ENCODE assay signal across 8 cellular contexts in genomic region chr14:75831455-75831854, GRCh38.
DNase-seq lines count a peak whose midpoint lies in the region; ATAC-seq and TF ChIP-seq lines count a peak whose summit lies in the region.

No MANE protein-coding gene starts in this region.

- CTCF ChIA-PET in activated CD8-positive, alpha-beta T cell treated with anti-CD3 and anti-CD28 coated beads for 36 hours (lab: Charles Lee): interaction anchor here (0.8 to 1.7 kb wide), 2 partner anchors 122 to 126 kb away, joined by 3 read pairs; no protein-coding TSS in a partner anchor

- H3K4me3 ChIP-seq in NB4 (ENCODE audit: low read depth, low read length) (no peak overlapping the region), fibroblast of the aortic adventitia (ENCODE audit: low read depth, low read length) (no peak overlapping the region)

- intact Hi-C loops in activated CD8-positive, alpha-beta T cell treated with anti-CD3 and anti-CD28 coated beads for 36 hours (cut with micrococcal nuclease): no loop called here

- H3K4me3 Mint-ChIP-seq in activated CD8-positive, alpha-beta T cell treated with anti-CD3 and anti-CD28 coated beads for 36 hours: no peak overlapping the region

- H3K4me1 Mint-ChIP-seq in activated CD8-positive, alpha-beta T cell treated with anti-CD3 and anti-CD28 coated beads for 36 hours (ENCODE audit: low read depth): peaks cover 12% of the 10 kb centered on the region

- no peaks in the 10 kb centered on the region for H3K27me3 Mint-ChIP-seq in activated CD8-positive, alpha-beta T cell treated with anti-CD3 and anti-CD28 coated beads for 36 hours

- peak; percentile 53 for DNase-seq in AG09319 (ENCODE audit: extremely low read depth, low read depth)
- DNase-seq in NB4 (ENCODE audit: low read depth): peak; percentile 57
- peak; percentile 54 for DNase-seq in activated CD8-positive, alpha-beta T cell treated with anti-CD3 and anti-CD28 coated beads for 36 hours
- peak; percentile 81 for DNase-seq in fibroblast of the aortic adventitia (ENCODE audit: low read depth)
- peak; percentile 22 to 25 for DNase-seq in stimulated activated CD4-positive, alpha-beta T cell treated with anti-CD3 and anti-CD28 coated beads, Interleukin-2, amount 100 ng/mL, for 24 hours
- no peak for DNase-seq in NCI-H524 (lab: John Stamatoyannopoulos, UW)
- DNase-seq in pons (ENCODE audit: low spot score): no peak

- H3K9me3 Mint-ChIP-seq in activated CD8-positive, alpha-beta T cell treated with anti-CD3 and anti-CD28 coated beads for 36 hours: no peaks in the 10 kb centered on the region

- peaks cover 4% of the 10 kb centered on the region for H3K36me3 Mint-ChIP-seq in activated CD8-positive, alpha-beta T cell treated with anti-CD3 and anti-CD28 coated beads for 36 hours (ENCODE audit: low read depth)

- ATAC-seq in activated CD8-positive, alpha-beta T cell treated with anti-CD3 and anti-CD28 coated beads for 36 hours: peak; percentile 77
- no peak for ATAC-seq in GM18519 (IDR thresholded peaks at IDR 0.05; ENCODE audit: low FRiP score, unreplicated experiment)

- TF ChIP-seq POLR2A in NB4 (IDR thresholded peaks at IDR 0.05; ENCODE audit: extremely low read depth, insufficient read length): no peak

- POLR2A ChIA-PET in activated CD8-positive, alpha-beta T cell treated with anti-CD3 and anti-CD28 coated beads for 36 hours (lab: Charles Lee): no interaction called here

- no peak for TF ChIP-seq CTCF in AG09319 (IDR thresholded peaks at IDR 0.05; ENCODE audit: low read depth, low read length)
- no peak for TF ChIP-seq CTCF in NB4 (IDR thresholded peaks at IDR 0.05; ENCODE audit: low read depth, low read length)
- TF ChIP-seq CTCF in activated CD8-positive, alpha-beta T cell treated with anti-CD3 and anti-CD28 coated beads for 36 hours (IDR thresholded peaks at IDR 0.05): no peak
- no peak for TF ChIP-seq CTCF in fibroblast of the aortic adventitia (IDR thresholded peaks at IDR 0.05; ENCODE audit: insufficient read depth, low read length)

- H3K27ac Mint-ChIP-seq in activated CD8-positive, alpha-beta T cell treated with anti-CD3 and anti-CD28 coated beads for 36 hours: peak overlapping the region; percentile 75

Comparison
In these comparisons a context has a peak if more than half of its experiments do, and no peak if none do; other contexts are left out.
1. DNase-seq: peak in AG09319 (single experiment), NB4 (single experiment), activated CD8-positive, alpha-beta T cell treated with anti-CD3 and anti-CD28 coated beads for 36 hours (single experiment), fibroblast of the aortic adventitia (single experiment) and stimulated activated CD4-positive, alpha-beta T cell treated with anti-CD3 and anti-CD28 coated beads, Interleukin-2, amount 100 ng/mL, for 24 hours (2 of 2); none in NCI-H524 (0 of 2) and pons (single experiment).